Comparison of ENCODE assay signal across 23 cellular contexts in genomic region chr18:48794251-48794970, GRCh38.
DNase-seq lines count a peak whose midpoint lies in the region; ATAC-seq and TF ChIP-seq lines count a peak whose summit lies in the region.
"Had no signal": no experiment of that assay in that cellular context is flagged by ENCODE, and none has a peak within 500 bp of the region (broad histone marks: within the 10 kb centered on the region; RNA-seq: fewer than 3 reads in every experiment).

No MANE protein-coding gene starts in this region.

- DNase-seq in cardiac muscle cell (ENCODE audit: low read depth in 1 of 2, low spot score in 1 of 2): no peak
- no peak for DNase-seq in left ventricle myocardium superior
- DNase-seq in left ventricle myocardium inferior: peak; percentile 7
- DNase-seq in posterior vena cava (ENCODE audit: low spot score): peak; percentile 45
- no peak for DNase-seq in AG08395 (ENCODE audit: low spot score)
- DNase-seq in retina: no peak
- no peak for DNase-seq in Calu3
- DNase-seq in erythroblast (lab: John Stamatoyannopoulos, UW): no peak
- DNase-seq: activated CD4-positive, alpha-beta T cell treated with anti-CD3 and anti-CD28 coated beads, Interleukin-2, amount 50 U/mL, for 48 hours; activated gamma-delta T cell treated with Interleukin-2 at 50 U/mL for 16 hours; cortex of kidney; DMS53; GM23248; HFFc6; NCI-H1092 treated with DMSO at 0.1 percent for 48 hours; NCI-H187 treated with DMSO at 0.1 percent for 48 hours; NCI-H226; NCI-H748 treated with DMSO at 0.1 percent for 48 hours; SW 1271; T1000 had no signal

- CTCF ChIA-PET in Calu3 (lab: Charles Lee): no interaction called here

- H3K27me3 ChIP-seq in cardiac muscle cell (no peaks in the 10 kb centered on the region), left ventricle myocardium inferior (ENCODE audit: low read depth) (no peaks in the 10 kb centered on the region)
- H3K27me3 ChIP-seq: gastroesophageal sphincter had no signal

- TF ChIP-seq POLR2A in erythroblast (IDR thresholded peaks at IDR 0.05; ENCODE audit: low read length): no peak

- H3K27ac ChIP-seq in cardiac muscle cell: peak overlapping the region; percentile 1
- no peak overlapping the region for H3K27ac ChIP-seq in left ventricle myocardium inferior (replicated peaks)
- H3K27ac ChIP-seq: gastroesophageal sphincter, GM23248 had no signal

- no peak overlapping the region for H3K4me3 Mint-ChIP-seq in Calu3 (ENCODE audit: low read depth, unreplicated experiment)
- H3K4me3 Mint-ChIP-seq: HFFc6 had no signal

- H3K4me1 ChIP-seq in cardiac muscle cell (ENCODE audit: low read depth): peaks cover 17% of the 10 kb centered on the region
- H3K4me1 ChIP-seq in left ventricle myocardium inferior: peaks cover 58% of the 10 kb centered on the region

- H3K36me3 Mint-ChIP-seq in Calu3 (ENCODE audit: insufficient read depth, unreplicated experiment): peaks cover 10% of the 10 kb centered on the region

- no TSS peak for BruUV-seq in Calu3 (replicated peaks; lab: Mats Ljungman, UMichigan)

- intact Hi-C loops in left ventricle myocardium superior (cut with micrococcal nuclease): no loop called here
- intact Hi-C loops in left ventricle myocardium inferior (cut with micrococcal nuclease): no loop called here
- intact Hi-C loops in posterior vena cava (cut with DNase I): no loop called here
- intact Hi-C loops in Calu3 (cut with micrococcal nuclease; ENCODE audit: unreplicated experiment): no loop called here

- H3K36me3 ChIP-seq in cardiac muscle cell (no peaks in the 10 kb centered on the region), left ventricle myocardium inferior (no peaks in the 10 kb centered on the region)

- peaks cover 12% of the 10 kb centered on the region for H3K4me1 Mint-ChIP-seq in Calu3 (ENCODE audit: low read depth, unreplicated experiment)

- no peak overlapping the region for H3K27ac Mint-ChIP-seq in Calu3 (ENCODE audit: unreplicated experiment)
- H3K27ac Mint-ChIP-seq: HFFc6 had no signal

- H3K9me3 ChIP-seq in cardiac muscle cell (ENCODE audit: low read depth) (no peaks in the 10 kb centered on the region), left ventricle myocardium inferior (replicated peaks) (no peaks in the 10 kb centered on the region)
- H3K9me3 ChIP-seq: gastroesophageal sphincter had no signal

- ATAC-seq in left ventricle myocardium superior: no peak
- ATAC-seq: gastroesophageal sphincter, right cardiac atrium had no signal

- no peak for TF ChIP-seq CTCF in cardiac muscle cell (IDR thresholded peaks at IDR 0.05; ENCODE audit: low read depth, low read length)
- no peak for TF ChIP-seq CTCF in left ventricle myocardium inferior (IDR thresholded peaks at IDR 0.05; ENCODE audit: borderline replicate concordance)
- no peak for TF ChIP-seq CTCF in Calu3 (IDR thresholded peaks at IDR 0.05; ENCODE audit: unreplicated experiment)

- no peaks in the 10 kb centered on the region for H3K27me3 Mint-ChIP-seq in Calu3 (ENCODE audit: unreplicated experiment)

- H3K4me3 ChIP-seq in cardiac muscle cell: no peak overlapping the region
- no peak overlapping the region for H3K4me3 ChIP-seq in left ventricle myocardium inferior
- H3K4me3 ChIP-seq: gastroesophageal sphincter, GM23248, lung had no signal

- peaks cover 3% of the 10 kb centered on the region for H3K9me3 Mint-ChIP-seq in Calu3 (ENCODE audit: low read depth, unreplicated experiment)
- H3K9me3 Mint-ChIP-seq: HFFc6 had no signal

Comparison
In these comparisons a context has a peak if more than half of its experiments do, and no peak if none do; other contexts are left out.
1. DNase-seq: peak in left ventricle myocardium inferior (single experiment) and posterior vena cava (single experiment); none in cardiac muscle cell (0 of 2), left ventricle myocardium superior (single experiment), AG08395 (single experiment), retina (single experiment), Calu3 (single experiment) and erythroblast (0 of 2).